Comparison of ENCODE assay signal across 1 cellular context in genomic region chr15:75058127-75058905, GRCh38.
A peak's percentile ranks its signal among the peaks of the same experiment; 100 is the strongest.
TF ChIP-seq lines count a peak whose summit lies in the region.

No MANE protein-coding gene starts in this region.

TF ChIP-seq in HepG2, 621 proteins besides CTCF, POLR2A, EP300 and RAD21:
- no peak for TF ChIP-seq HMGXB3 (CRISPR knock-in tag; IDR thresholded peaks at IDR 0.05; ENCODE audit: borderline replicate concordance)
- no peak for TF ChIP-seq ZNF703 (CRISPR knock-in tag; IDR thresholded peaks at IDR 0.05; ENCODE audit: borderline replicate concordance)
- no peak for TF ChIP-seq NFRKB (IDR thresholded peaks at IDR 0.05)
- no peak for TF ChIP-seq ZNF256 (CRISPR knock-in tag; conservative IDR thresholded peaks at IDR 0.05)
- no peak for TF ChIP-seq ISX (CRISPR knock-in tag; conservative IDR thresholded peaks at IDR 0.05)
- no peak for TF ChIP-seq ZGPAT (CRISPR knock-in tag; IDR thresholded peaks at IDR 0.05)
- 0 out of 2 replicates have a peak, but pooled peaks have one; percentile 7 for TF ChIP-seq ZNF629 (CRISPR knock-in tag; conservative IDR thresholded peaks at IDR 0.05)
- no peak for TF ChIP-seq NCOA5 (CRISPR knock-in tag; IDR thresholded peaks at IDR 0.05)
- no peak for TF ChIP-seq ONECUT2 (CRISPR knock-in tag; IDR thresholded peaks at IDR 0.05)
- no peak for TF ChIP-seq ZNF775 (CRISPR knock-in tag; IDR thresholded peaks at IDR 0.05; ENCODE audit: borderline replicate concordance)
- no peak for TF ChIP-seq SNAI1 (CRISPR knock-in tag; IDR thresholded peaks at IDR 0.05; ENCODE audit: borderline replicate concordance)
- TF ChIP-seq ADNP (CRISPR knock-in tag; IDR thresholded peaks at IDR 0.05) = no peak
- TF ChIP-seq ZNF770 (CRISPR knock-in tag; IDR thresholded peaks at IDR 0.05) = peak; percentile 45; the same call in 1 of the 2 replicates
- peak; percentile 18 for TF ChIP-seq TEAD3 (CRISPR knock-in tag; optimal IDR thresholded peaks at IDR 0.05; ENCODE audit: borderline replicate concordance)
- no peak for TF ChIP-seq PHB2 (IDR thresholded peaks at IDR 0.05; ENCODE audit: partially characterized antibody)
- TF ChIP-seq ZNF510 (CRISPR knock-in tag; IDR thresholded peaks at IDR 0.05; ENCODE audit: low read depth) = no peak
- TF ChIP-seq ZBTB7A (CRISPR knock-in tag; IDR thresholded peaks at IDR 0.05) = 0 out of 2 replicates have a peak, but pooled peaks have one; percentile 21
- 0 out of 2 replicates have a peak, but pooled peaks have one; percentile 33 for TF ChIP-seq ZBTB20 (CRISPR knock-in tag; IDR thresholded peaks at IDR 0.05; ENCODE audit: borderline replicate concordance, low read depth)
- no peak for TF ChIP-seq ZNF740 (CRISPR knock-in tag; IDR thresholded peaks at IDR 0.05)
- no peak for TF ChIP-seq MED1 (CRISPR knock-in tag; IDR thresholded peaks at IDR 0.05)
- TF ChIP-seq PRMT3 (CRISPR knock-in tag; IDR thresholded peaks at IDR 0.05; ENCODE audit: borderline replicate concordance, low read depth) = 0 out of 2 replicates have a peak, but pooled peaks have one; percentile 58
- no peak for TF ChIP-seq SATB2 (CRISPR knock-in tag; IDR thresholded peaks at IDR 0.05)
